1 cellular context compared by ENCODE assay signal in the genomic region with DNA sequence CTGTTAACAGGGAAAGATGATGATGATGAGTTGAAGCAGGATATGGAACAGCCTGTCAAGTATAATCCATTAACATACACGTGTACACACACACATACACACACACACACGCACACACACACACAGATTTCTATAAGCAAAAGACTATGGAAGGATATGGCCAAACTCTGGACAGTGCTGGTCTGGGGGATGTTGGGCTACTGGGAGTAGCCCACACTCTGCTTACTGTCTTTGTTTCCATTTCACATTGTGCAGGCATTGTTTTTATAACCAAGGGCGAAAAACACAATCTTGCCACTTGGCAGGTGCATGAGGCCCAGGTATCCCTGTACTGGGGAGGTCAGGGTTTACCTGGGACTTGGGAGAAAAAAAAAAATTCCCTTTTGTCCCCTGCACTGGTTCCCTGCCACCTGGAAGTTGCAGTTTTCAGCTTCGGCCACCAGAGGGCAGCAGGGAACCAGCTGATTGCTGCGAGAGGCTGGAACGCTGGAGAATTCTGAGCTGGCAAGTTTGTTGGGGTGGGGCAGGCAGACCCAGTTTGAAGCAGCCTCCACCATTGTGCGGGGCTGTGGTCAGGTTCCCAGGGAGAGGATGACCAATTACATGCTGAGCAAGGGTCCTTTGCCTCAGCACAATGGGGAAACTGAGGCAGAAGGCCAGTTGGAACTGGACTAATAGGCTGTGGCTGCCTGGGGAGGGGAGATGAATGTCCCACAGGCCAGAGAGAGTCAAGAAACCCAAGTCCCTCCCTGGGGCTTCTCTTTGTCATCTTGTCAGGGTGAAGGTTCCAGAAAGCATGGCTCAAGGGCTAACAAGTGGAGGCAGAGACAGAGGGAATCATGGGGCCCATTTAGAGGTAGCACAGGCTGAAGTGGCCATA.
TF ChIP-seq lines count a peak whose summit lies in the region.

No MANE protein-coding gene starts in this region.

TF ChIP-seq in K562, 482 proteins besides CTCF, POLR2A, EP300 and RAD21 (continued from another document and continues in another):
- TF ChIP-seq ZNF121 (CRISPR knock-in tag; conservative IDR thresholded peaks at IDR 0.05) (no peak), TCF7L2 (IDR thresholded peaks at IDR 0.05; ENCODE audit: low read depth, low read length) (no peak), NELFE (IDR thresholded peaks at IDR 0.05; ENCODE audit: insufficient read depth, insufficient read length) (no peak), KLF13 (tag; IDR thresholded peaks at IDR 0.05; ENCODE audit: borderline replicate concordance, low read depth) (peak; percentile 27; the same call in 1 of the 2 replicates), IRF9 (tag; IDR thresholded peaks at IDR 0.05) (no peak), BCL6 (CRISPR knock-in tag; IDR thresholded peaks at IDR 0.05) (no peak), MEF2D (tag; conservative IDR thresholded peaks at IDR 0.05; ENCODE audit: low read depth) (no peak), KHSRP (IDR thresholded peaks at IDR 0.05) (no peak), PREB (CRISPR knock-in tag; IDR thresholded peaks at IDR 0.05) (no peak), MCM2 (IDR thresholded peaks at IDR 0.05; ENCODE audit: low read depth) (no peak), HSF4 (CRISPR knock-in tag; IDR thresholded peaks at IDR 0.05; ENCODE audit: borderline replicate concordance) (no peak), ZC3H4 (CRISPR knock-in tag; IDR thresholded peaks at IDR 0.05; ENCODE audit: borderline replicate concordance) (no peak), BRF1 (IDR thresholded peaks at IDR 0.05; ENCODE audit: borderline replicate concordance, extremely low read depth, insufficient read length) (no peak), ZSCAN32 (CRISPR knock-in tag; IDR thresholded peaks at IDR 0.05) (no peak), ATF7 (IDR thresholded peaks at IDR 0.05) (0 out of 2 replicates have a peak, but pooled peaks have one; percentile 26), ZKSCAN3 (CRISPR knock-in tag; IDR thresholded peaks at IDR 0.05) (no peak), TCF3 (CRISPR knock-in tag; IDR thresholded peaks at IDR 0.05) (0 out of 2 replicates have a peak, but pooled peaks have one; percentile 26), DDX20 (tag; IDR thresholded peaks at IDR 0.05; ENCODE audit: low read depth) (no peak), NCOA2 (IDR thresholded peaks at IDR 0.05; ENCODE audit: partially characterized antibody in 2 of 2) (no peak), HOXB6 (CRISPR knock-in tag; IDR thresholded peaks at IDR 0.05; ENCODE audit: borderline replicate concordance) (no peak), KDM5B (IDR thresholded peaks at IDR 0.05; ENCODE audit: insufficient replicate concordance, low read depth, low read length) (no peak), NFE2 (IDR thresholded peaks at IDR 0.05; ENCODE audit: low read depth) (peak; percentile 28; the same call in 1 of the 2 replicates), SMARCB1 (IDR thresholded peaks at IDR 0.05; ENCODE audit: insufficient read length, low read depth) (no peak), KAT2B (IDR thresholded peaks at IDR 0.05; ENCODE audit: low read depth, low read length) (no peak), POLR2H (tag; IDR thresholded peaks at IDR 0.05; ENCODE audit: low read depth) (no peak), ZBTB12 (CRISPR knock-in tag; IDR thresholded peaks at IDR 0.05) (no peak), BCOR (IDR thresholded peaks at IDR 0.05) (peak; percentile 87), MYBL2 (IDR thresholded peaks at IDR 0.05; ENCODE audit: low read depth) (no peak), MYBL2 (CRISPR knock-in tag; IDR thresholded peaks at IDR 0.05; ENCODE audit: borderline replicate concordance) (no peak), RBBP5 (IDR thresholded peaks at IDR 0.05; ENCODE audit: borderline replicate concordance, insufficient read depth, low read length, poor library complexity, severe bottlenecking) (no peak), CHCHD3 (CRISPR knock-in tag; IDR thresholded peaks at IDR 0.05) (no peak), ETV5 (CRISPR knock-in tag; IDR thresholded peaks at IDR 0.05; ENCODE audit: low read depth) (no peak; the same call in 1 of the 2 replicates)
- TF ChIP-seq, protein P1, sequence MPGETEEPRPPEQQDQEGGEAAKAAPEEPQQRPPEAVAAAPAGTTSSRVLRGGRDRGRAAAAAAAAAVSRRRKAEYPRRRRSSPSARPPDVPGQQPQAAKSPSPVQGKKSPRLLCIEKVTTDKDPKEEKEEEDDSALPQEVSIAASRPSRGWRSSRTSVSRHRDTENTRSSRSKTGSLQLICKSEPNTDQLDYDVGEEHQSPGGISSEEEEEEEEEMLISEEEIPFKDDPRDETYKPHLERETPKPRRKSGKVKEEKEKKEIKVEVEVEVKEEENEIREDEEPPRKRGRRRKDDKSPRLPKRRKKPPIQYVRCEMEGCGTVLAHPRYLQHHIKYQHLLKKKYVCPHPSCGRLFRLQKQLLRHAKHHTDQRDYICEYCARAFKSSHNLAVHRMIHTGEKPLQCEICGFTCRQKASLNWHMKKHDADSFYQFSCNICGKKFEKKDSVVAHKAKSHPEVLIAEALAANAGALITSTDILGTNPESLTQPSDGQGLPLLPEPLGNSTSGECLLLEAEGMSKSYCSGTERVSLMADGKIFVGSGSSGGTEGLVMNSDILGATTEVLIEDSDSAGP (CRISPR knock-in tag; IDR thresholded peaks at IDR 0.05) = no peak
- TF ChIP-seq, protein P2, sequence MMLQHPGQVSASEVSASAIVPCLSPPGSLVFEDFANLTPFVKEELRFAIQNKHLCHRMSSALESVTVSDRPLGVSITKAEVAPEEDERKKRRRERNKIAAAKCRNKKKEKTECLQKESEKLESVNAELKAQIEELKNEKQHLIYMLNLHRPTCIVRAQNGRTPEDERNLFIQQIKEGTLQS (IDR thresholded peaks at IDR 0.05) = no peak
- TF ChIP-seq, protein P2 (CRISPR knock-in tag; conservative IDR thresholded peaks at IDR 0.05) = no peak
- TF ChIP-seq, protein P3, sequence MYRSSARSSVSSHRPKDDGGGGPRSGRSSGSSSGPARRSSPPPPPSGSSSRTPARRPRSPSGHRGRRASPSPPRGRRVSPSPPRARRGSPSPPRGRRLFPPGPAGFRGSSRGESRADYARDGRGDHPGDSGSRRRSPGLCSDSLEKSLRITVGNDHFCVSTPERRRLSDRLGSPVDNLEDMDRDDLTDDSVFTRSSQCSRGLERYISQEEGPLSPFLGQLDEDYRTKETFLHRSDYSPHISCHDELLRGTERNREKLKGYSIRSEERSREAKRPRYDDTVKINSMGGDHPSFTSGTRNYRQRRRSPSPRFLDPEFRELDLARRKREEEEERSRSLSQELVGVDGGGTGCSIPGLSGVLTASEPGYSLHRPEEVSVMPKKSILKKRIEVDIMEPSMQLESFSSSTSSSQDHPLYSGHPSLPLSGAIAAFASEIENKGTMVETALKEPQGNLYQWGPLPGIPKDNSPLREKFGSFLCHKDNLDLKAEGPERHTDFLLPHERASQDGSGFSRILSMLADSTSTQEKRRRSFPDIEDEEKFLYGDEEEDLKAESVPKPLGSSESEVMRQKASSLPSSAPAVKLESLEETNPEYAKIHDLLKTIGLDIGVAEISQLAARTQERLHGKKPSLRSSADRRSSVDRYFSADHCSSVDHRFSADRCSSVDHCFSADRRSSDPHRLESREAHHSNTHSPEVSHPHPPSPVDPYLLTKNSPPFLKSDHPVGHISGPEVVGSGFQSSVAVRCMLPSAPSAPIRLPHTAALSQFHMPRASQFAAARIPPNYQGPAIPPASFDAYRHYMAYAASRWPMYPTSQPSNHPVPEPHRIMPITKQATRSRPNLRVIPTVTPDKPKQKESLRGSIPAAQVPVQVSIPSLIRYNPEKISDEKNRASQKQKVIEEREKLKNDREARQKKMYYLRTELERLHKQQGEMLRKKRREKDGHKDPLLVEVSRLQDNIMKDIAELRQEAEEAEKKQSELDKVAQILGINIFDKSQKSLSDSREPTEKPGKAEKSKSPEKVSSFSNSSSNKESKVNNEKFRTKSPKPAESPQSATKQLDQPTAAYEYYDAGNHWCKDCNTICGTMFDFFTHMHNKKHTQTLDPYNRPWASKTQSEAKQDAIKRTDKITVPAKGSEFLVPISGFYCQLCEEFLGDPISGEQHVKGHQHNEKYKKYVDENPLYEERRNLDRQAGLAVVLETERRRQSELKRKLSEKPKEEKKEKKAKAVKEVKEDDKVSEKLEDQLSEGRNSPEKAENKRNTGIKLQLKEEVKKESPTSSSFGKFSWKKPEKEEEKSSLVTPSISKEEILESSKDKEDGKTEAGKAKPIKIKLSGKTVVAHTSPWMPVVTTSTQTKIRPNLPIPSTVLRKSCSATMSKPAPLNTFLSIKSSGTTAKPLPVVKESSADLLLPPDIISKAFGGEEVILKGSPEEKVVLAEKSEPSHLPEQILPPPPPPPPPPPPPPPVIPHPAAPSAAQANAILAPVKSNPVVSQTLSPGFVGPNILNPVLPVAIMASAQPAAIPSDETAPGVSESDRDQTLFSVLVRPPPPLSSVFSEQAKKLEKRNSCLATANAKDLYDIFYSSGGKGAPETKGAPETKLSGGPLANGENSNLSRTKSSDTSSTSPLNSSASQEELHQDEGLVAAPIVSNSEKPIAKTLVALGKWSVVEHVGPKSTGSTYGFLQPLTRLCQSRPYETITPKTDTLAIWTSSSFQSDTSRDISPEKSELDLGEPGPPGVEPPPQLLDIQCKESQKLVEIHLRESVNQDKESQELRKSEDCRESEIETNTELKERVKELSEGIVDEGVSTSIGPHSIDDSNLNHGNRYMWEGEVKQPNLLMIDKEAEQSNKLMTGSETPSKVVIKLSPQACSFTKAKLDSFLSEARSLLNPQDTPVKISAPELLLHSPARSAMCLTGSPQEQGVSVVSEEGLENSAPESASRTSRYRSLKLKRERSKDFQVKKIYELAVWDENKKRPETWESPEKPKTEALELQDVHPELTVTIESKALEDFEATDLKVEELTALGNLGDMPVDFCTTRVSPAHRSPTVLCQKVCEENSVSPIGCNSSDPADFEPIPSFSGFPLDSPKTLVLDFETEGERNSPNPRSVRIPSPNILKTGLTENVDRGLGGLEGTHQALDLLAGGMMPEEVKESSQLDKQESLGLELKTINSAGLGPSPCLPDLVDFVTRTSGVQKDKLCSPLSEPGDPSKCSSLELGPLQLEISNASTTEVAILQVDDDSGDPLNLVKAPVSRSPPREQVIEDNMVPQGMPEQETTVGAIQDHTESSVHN (IDR thresholded peaks at IDR 0.05; ENCODE audit: borderline replicate concordance in 1 of 2, low read depth in 1 of 2) = no peak
- TF ChIP-seq, protein P4, sequence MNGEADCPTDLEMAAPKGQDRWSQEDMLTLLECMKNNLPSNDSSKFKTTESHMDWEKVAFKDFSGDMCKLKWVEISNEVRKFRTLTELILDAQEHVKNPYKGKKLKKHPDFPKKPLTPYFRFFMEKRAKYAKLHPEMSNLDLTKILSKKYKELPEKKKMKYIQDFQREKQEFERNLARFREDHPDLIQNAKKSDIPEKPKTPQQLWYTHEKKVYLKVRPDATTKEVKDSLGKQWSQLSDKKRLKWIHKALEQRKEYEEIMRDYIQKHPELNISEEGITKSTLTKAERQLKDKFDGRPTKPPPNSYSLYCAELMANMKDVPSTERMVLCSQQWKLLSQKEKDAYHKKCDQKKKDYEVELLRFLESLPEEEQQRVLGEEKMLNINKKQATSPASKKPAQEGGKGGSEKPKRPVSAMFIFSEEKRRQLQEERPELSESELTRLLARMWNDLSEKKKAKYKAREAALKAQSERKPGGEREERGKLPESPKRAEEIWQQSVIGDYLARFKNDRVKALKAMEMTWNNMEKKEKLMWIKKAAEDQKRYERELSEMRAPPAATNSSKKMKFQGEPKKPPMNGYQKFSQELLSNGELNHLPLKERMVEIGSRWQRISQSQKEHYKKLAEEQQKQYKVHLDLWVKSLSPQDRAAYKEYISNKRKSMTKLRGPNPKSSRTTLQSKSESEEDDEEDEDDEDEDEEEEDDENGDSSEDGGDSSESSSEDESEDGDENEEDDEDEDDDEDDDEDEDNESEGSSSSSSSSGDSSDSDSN (IDR thresholded peaks at IDR 0.05; ENCODE audit: borderline replicate concordance in 1 of 2, low read depth in 2 of 2, low read length in 2 of 2) = no peak
- TF ChIP-seq, protein P5, sequence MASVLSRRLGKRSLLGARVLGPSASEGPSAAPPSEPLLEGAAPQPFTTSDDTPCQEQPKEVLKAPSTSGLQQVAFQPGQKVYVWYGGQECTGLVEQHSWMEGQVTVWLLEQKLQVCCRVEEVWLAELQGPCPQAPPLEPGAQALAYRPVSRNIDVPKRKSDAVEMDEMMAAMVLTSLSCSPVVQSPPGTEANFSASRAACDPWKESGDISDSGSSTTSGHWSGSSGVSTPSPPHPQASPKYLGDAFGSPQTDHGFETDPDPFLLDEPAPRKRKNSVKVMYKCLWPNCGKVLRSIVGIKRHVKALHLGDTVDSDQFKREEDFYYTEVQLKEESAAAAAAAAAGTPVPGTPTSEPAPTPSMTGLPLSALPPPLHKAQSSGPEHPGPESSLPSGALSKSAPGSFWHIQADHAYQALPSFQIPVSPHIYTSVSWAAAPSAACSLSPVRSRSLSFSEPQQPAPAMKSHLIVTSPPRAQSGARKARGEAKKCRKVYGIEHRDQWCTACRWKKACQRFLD (CRISPR knock-in tag; IDR thresholded peaks at IDR 0.05) = no peak
